Comparison of ENCODE assay signal across 21 cellular contexts in the genomic region with DNA sequence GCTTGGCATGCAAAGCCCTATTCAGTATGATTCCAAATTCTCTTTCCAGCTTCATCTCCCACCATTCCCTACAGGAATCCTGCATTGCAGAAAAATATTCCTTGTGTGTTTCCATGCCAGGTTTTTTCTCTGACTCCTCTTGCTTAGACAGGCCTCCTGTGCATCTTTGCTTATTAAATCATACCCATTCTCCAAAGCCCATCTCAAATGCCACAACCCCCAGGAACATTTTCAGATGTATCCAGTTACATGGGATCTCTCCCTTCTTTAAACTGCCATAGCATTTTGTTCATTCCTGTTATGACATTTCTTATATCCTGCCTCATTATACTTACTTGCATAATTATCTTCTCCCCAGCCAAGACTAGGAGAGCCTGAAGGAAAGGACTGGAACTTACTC.
"Had no signal": no experiment of that assay in that cellular context is flagged by ENCODE, and none has a peak within 500 bp of the region (broad histone marks: within the 10 kb centered on the region; RNA-seq: fewer than 3 reads in every experiment).

No MANE protein-coding gene starts in this region.

- H3K4me3 Mint-ChIP-seq: naive thymus-derived CD8-positive, alpha-beta T cell; neural crest cell had no signal

- H3K27me3 ChIP-seq: heart left ventricle, sigmoid colon, stomach, transverse colon had no signal

- H3K4me1 Mint-ChIP-seq: naive thymus-derived CD8-positive, alpha-beta T cell; neural crest cell had no signal

- H3K4me3 ChIP-seq: dorsolateral prefrontal cortex, heart left ventricle, mucosa of descending colon, sigmoid colon, skin epidermis, stomach, thoracic aorta, transverse colon had no signal

- H3K4me1 ChIP-seq: heart left ventricle, sigmoid colon, stomach, transverse colon had no signal

- H3K36me3 ChIP-seq: heart left ventricle, sigmoid colon, stomach, thoracic aorta, transverse colon had no signal

- H3K9me3 Mint-ChIP-seq: naive thymus-derived CD8-positive, alpha-beta T cell had no signal

- H3K27ac Mint-ChIP-seq: naive thymus-derived CD8-positive, alpha-beta T cell had no signal

- H3K9me3 ChIP-seq: heart left ventricle, mucosa of descending colon, sigmoid colon, stomach, thoracic aorta, transverse colon had no signal

- H3K27ac ChIP-seq: dorsolateral prefrontal cortex, heart left ventricle, sigmoid colon, skin epidermis, stomach, thoracic aorta, transverse colon had no signal

- ATAC-seq: heart left ventricle; left lobe of liver; mucosa of descending colon; naive thymus-derived CD8-positive, alpha-beta T cell had no signal

- H3K36me3 Mint-ChIP-seq: naive thymus-derived CD8-positive, alpha-beta T cell had no signal

- DNase-seq: cortex of kidney; dorsolateral prefrontal cortex; effector CD8-positive, alpha-beta T cell; heart left ventricle; hippocampal formation; islet precursor cell; mammary epithelial cell; mucosa of descending colon; naive thymus-derived CD8-positive, alpha-beta T cell; posterior cingulate gyrus; sigmoid colon; stimulated activated CD4-positive, alpha-beta T cell treated with anti-CD3 and anti-CD28 coated beads, Interleukin-2, amount 100 ng/mL, for 24 hours; stimulated activated CD4-positive, alpha-beta T cell treated with anti-CD3 and anti-CD28 coated beads, Interleukin-4, amount 100 ng/mL, for 4 hours; stimulated activated naive CD4-positive, alpha-beta T cell; stomach; substantia nigra; transverse colon had no signal

- H3K27me3 Mint-ChIP-seq: naive thymus-derived CD8-positive, alpha-beta T cell had no signal
